In genomic region chr17:77451271-77451893, GRCh38 we compare ENCODE assay signal across 8 cellular contexts.
DNase-seq lines count a peak whose midpoint lies in the region; ATAC-seq and TF ChIP-seq lines count a peak whose summit lies in the region.

No MANE protein-coding gene starts in this region.

- H3K4me3 ChIP-seq in body of pancreas (no peak overlapping the region), iPS-20b (ENCODE audit: low read length) (peak overlapping the region; percentile 75), gastrocnemius medialis (peak overlapping the region; percentile 51 to 67 (median 60))

- 0% methylated on average over 10 to 32 of the region's 42 CpGs for WGBS in body of pancreas, 2 donors

- H3K36me3 ChIP-seq in body of pancreas (replicated peaks in 1 of 2; ENCODE audit: insufficient read depth in 1 of 2, low read depth in 2 of 2) (no peaks in the 10 kb centered on the region), iPS-20b (ENCODE audit: insufficient read depth, low read depth, low read length) (no peaks in the 10 kb centered on the region), gastrocnemius medialis (no peaks in the 10 kb centered on the region)

- intact Hi-C loops in body of pancreas (cut with DNase I) = no loop called here
- intact Hi-C loops in gastrocnemius medialis (cut with DNase I; ENCODE audit: low total_unique reads) = loop anchor here (2.0 kb wide), 1 partner anchor 21 kb away; no protein-coding TSS in a partner anchor

- ATAC-seq in body of pancreas (peak; percentile 71), gastrocnemius medialis (peak; percentile 28 to 60), GM18909 (IDR thresholded peaks at IDR 0.05; ENCODE audit: poor library complexity, unreplicated experiment) (no peak)

- peak; percentile 40 to 76 (median 72) for TF ChIP-seq POLR2A in body of pancreas (IDR thresholded peaks at IDR 0.05)
- TF ChIP-seq POLR2A in gastrocnemius medialis (IDR thresholded peaks at IDR 0.05) = no peak

- H3K27me3 ChIP-seq in body of pancreas = no peaks in the 10 kb centered on the region
- no peaks in the 10 kb centered on the region for H3K27me3 ChIP-seq in iPS-20b (ENCODE audit: insufficient read depth, low read length)
- no peaks in the 10 kb centered on the region for H3K27me3 ChIP-seq in gastrocnemius medialis

- H3K9me3 ChIP-seq in body of pancreas (no peaks in the 10 kb centered on the region), iPS-20b (ENCODE audit: insufficient read depth, low read depth, low read length) (no peaks in the 10 kb centered on the region), gastrocnemius medialis (no peaks in the 10 kb centered on the region)

- H3K27ac ChIP-seq in body of pancreas = peak overlapping the region; percentile 77 to 89 (median 86)
- H3K27ac ChIP-seq in iPS-20b (ENCODE audit: low read length) = peak overlapping the region; percentile 80
- H3K27ac ChIP-seq in gastrocnemius medialis = peak overlapping the region; percentile 64 to 76 (median 68)

- in situ Hi-C loops in gastrocnemius medialis (cut with MboI; ENCODE audit: low sequenced_read_pairs in 4 of 4) = no loop called here

- peak overlapping the region; percentile 92 for H3K9ac ChIP-seq in iPS-20b (ENCODE audit: low read depth, low read length)

- peaks cover 76% of the 10 kb centered on the region for H3K4me1 ChIP-seq in body of pancreas
- peaks cover 28% of the 10 kb centered on the region for H3K4me1 ChIP-seq in iPS-20b (ENCODE audit: insufficient read depth, low read length)
- H3K4me1 ChIP-seq in gastrocnemius medialis = peaks cover 44 to 49% of the 10 kb centered on the region in 2 donors

- peak; percentile 64 for DNase-seq in EL
- peak; percentile 80 for DNase-seq in HuH-7.5 (ENCODE audit: low spot score)
- DNase-seq in T-helper 1 cell = peak; percentile 57 to 75 (median 65)
- peak; percentile 68 to 75 (median 72) for DNase-seq in body of pancreas
- no peak for DNase-seq in gastrocnemius medialis
- no peak for DNase-seq in NK-92 (lab: John Stamatoyannopoulos, UW; ENCODE audit: unreplicated experiment)

- TF ChIP-seq CTCF in body of pancreas (IDR thresholded peaks at IDR 0.05) = no peak
- no peak for TF ChIP-seq CTCF in gastrocnemius medialis (IDR thresholded peaks at IDR 0.05 in 4 of 5, conservative IDR thresholded peaks at IDR 0.05 in 1 of 5)

Comparison
In these comparisons a context has a peak if more than half of its experiments do, and no peak if none do; other contexts are left out.
1. DNase-seq: peak in EL (single experiment), HuH-7.5 (single experiment), T-helper 1 cell (5 of 5) and body of pancreas (4 of 4); none in gastrocnemius medialis (0 of 2) and NK-92 (single experiment).
2. H3K4me3 ChIP-seq: peak in iPS-20b (single experiment) and gastrocnemius medialis (4 of 4); none in body of pancreas (0 of 2).
3. POLR2A ChIP-seq: peak in body of pancreas (3 of 3); none in gastrocnemius medialis (0 of 2).
4. Peak in every context shown above with its lines, with median percentiles within 50 percentile points of each other: H3K27ac ChIP-seq.